Comparison of ENCODE assay signal across 18 cellular contexts in the genomic region with DNA sequence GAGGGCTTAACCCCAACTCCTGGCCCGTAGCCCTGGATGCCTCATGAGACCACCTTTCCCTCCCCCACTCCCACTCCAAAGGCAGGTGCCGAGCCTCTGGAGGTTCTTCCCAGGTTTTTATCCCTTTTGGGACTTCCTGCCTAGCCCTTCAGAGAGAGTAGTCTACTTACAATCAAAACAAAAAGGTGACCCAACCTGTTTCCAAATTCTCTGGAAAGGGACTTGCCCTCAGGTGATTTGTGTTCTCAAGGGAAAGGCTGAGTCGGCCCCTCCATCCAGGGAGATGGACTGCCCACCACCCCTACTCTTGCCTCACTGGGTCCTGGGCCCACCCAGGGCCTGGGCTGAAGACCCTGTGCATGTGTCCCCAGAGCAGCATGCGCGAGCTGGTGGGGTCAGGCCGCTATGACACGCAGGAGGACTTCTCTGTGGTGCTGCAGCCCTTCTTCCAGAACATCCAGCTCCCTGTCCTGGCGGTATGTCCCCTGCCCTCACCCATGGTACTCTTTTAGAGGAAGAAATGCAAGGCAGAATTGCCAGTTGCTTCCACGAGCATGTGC.
A peak's percentile ranks its signal among the peaks of the same experiment; 100 is the strongest.
DNase-seq lines count a peak whose midpoint lies in the region; ATAC-seq and TF ChIP-seq lines count a peak whose summit lies in the region.
"Had no signal": no experiment of that assay in that cellular context is flagged by ENCODE, and none has a peak within 500 bp of the region (broad histone marks: within the 10 kb centered on the region; RNA-seq: fewer than 3 reads in every experiment).

No MANE protein-coding gene starts in this region.

- H3K9me3 ChIP-seq in trophoblast cell (ENCODE audit: insufficient read depth, low read depth, low read length): peaks cover under 1% of the 10 kb centered on the region
- no peaks in the 10 kb centered on the region for H3K9me3 ChIP-seq in stomach
- no peaks in the 10 kb centered on the region for H3K9me3 ChIP-seq in ascending aorta
- no peaks in the 10 kb centered on the region for H3K9me3 ChIP-seq in MM.1S (replicated peaks; ENCODE audit: insufficient read depth, low read length)
- H3K9me3 ChIP-seq: BE2C had no signal

- TF ChIP-seq EP300 in stomach (IDR thresholded peaks at IDR 0.05): no peak

- H3K4ac ChIP-seq in trophoblast cell (ENCODE audit: low read depth, low read length): no peak overlapping the region

- no peaks in the 10 kb centered on the region for H3K9me2 ChIP-seq in MM.1S (replicated peaks; ENCODE audit: insufficient read depth, low read length)

- WGBS in trophoblast cell (ENCODE audit: extremely low coverage, insufficient coverage, insufficient read length): no CpG with 5 or more reads among the region's 9 CpGs
- 91 to 97% (median 95%) methylated on average over 9 of the region's 9 CpGs for whole genome bisulfite sequencing in stomach, 5 donors

- peak overlapping the region; percentile 92 for H4K91ac ChIP-seq in trophoblast cell (ENCODE audit: low read depth, low read length)

- peak overlapping the region; percentile 87 for H2BK120ac ChIP-seq in trophoblast cell (ENCODE audit: insufficient read depth, low read length, poor library complexity)

- no peak overlapping the region for H3K23ac ChIP-seq in trophoblast cell (ENCODE audit: low read length)

- peak overlapping the region; percentile 66 for H3K18ac ChIP-seq in trophoblast cell (ENCODE audit: low read length)

- H3K4me1 ChIP-seq in trophoblast cell (ENCODE audit: control insufficient read depth in 1 of 2, insufficient read depth in 2 of 2, low read length in 2 of 2): peaks cover 27 to 31% of the 10 kb centered on the region in 2 experiments
- peaks cover 6 to 56% (median 22%) of the 10 kb centered on the region in 4 donors for H3K4me1 ChIP-seq in stomach
- peaks cover 0 to 4% of the 10 kb centered on the region in 2 donors for H3K4me1 ChIP-seq in ascending aorta
- H3K4me1 ChIP-seq in MM.1S (ENCODE audit: low read length): no peaks in the 10 kb centered on the region
- H3K4me1 ChIP-seq: BE2C had no signal

- H3K27me3 ChIP-seq in HL-60 (ENCODE audit: insufficient read depth, poor library complexity, severe bottlenecking) (no peaks in the 10 kb centered on the region), trophoblast cell (ENCODE audit: insufficient read depth, low read length) (no peaks in the 10 kb centered on the region), stomach (no peaks in the 10 kb centered on the region), ascending aorta (no peaks in the 10 kb centered on the region), MM.1S (replicated peaks; ENCODE audit: insufficient read depth, low read length) (no peaks in the 10 kb centered on the region)
- H3K27me3 ChIP-seq: BE2C had no signal

- TF ChIP-seq CTCF in CD14-positive monocyte (IDR thresholded peaks at IDR 0.05) (no peak), HL-60 (IDR thresholded peaks at IDR 0.05; ENCODE audit: insufficient read depth, low read length) (no peak), chondrocyte (IDR thresholded peaks at IDR 0.05) (no peak), stomach (IDR thresholded peaks at IDR 0.05) (no peak), ascending aorta (IDR thresholded peaks at IDR 0.05) (no peak), MM.1S (IDR thresholded peaks at IDR 0.05; ENCODE audit: low read length) (no peak)

- intact Hi-C loops in CD14-positive monocyte (cut with micrococcal nuclease) (loop anchor here in 1 of 2 donors (5.0 kb wide), 1 partner anchor 37 kb away; no protein-coding TSS in a partner anchor), stomach (cut with DNase I; ENCODE audit: low total_unique reads) (no loop called here), ascending aorta (cut with DNase I) (no loop called here)

- peak overlapping the region; percentile 92 to 97 (median 96) for H3K27ac Mint-ChIP-seq in CD14-positive monocyte
- no peak overlapping the region for H3K27ac Mint-ChIP-seq in chondrocyte (ENCODE audit: unreplicated experiment)
- H3K27ac Mint-ChIP-seq: H9 had no signal

- no peak for ATAC-seq in HG03159 (IDR thresholded peaks at IDR 0.05; ENCODE audit: unreplicated experiment)

- H3K4me1 Mint-ChIP-seq in CD14-positive monocyte (peaks cover 68% of the 10 kb centered on the region), chondrocyte (ENCODE audit: low read depth) (peaks cover 32% of the 10 kb centered on the region)

- H2AFZ ChIP-seq in trophoblast cell (ENCODE audit: insufficient read depth, low read length, poor library complexity) (no peak overlapping the region), MM.1S (ENCODE audit: low read length) (no peak overlapping the region)
- H2AFZ ChIP-seq: GM23248 had no signal

- H4K12ac ChIP-seq in trophoblast cell (ENCODE audit: low read depth, low read length): no peak overlapping the region

- H3K36me3 Mint-ChIP-seq in CD14-positive monocyte (peaks cover 20 to 38% of the 10 kb centered on the region in 2 donors), chondrocyte (ENCODE audit: low read depth) (no peaks in the 10 kb centered on the region)
- H3K36me3 Mint-ChIP-seq: CD4-positive, alpha-beta memory T cell had no signal

- H3K27ac ChIP-seq in HL-60 (replicated peaks): peak overlapping the region; percentile 87
- H3K27ac ChIP-seq in trophoblast cell (ENCODE audit: low read depth, low read length): no peak overlapping the region
- H3K27ac ChIP-seq in stomach: peak overlapping the region in 1 of 5 donors; percentile 62
- H3K27ac ChIP-seq in ascending aorta: no peak overlapping the region
- no peak overlapping the region for H3K27ac ChIP-seq in MM.1S (ENCODE audit: low read length)
- H3K27ac ChIP-seq: GM23248 had no signal

- H3K4me3 Mint-ChIP-seq in CD14-positive monocyte (no peak overlapping the region), chondrocyte (ENCODE audit: unreplicated experiment) (no peak overlapping the region)
- H3K4me3 Mint-ChIP-seq: CD4-positive, alpha-beta memory T cell; H9 had no signal

- peak overlapping the region; percentile 25 for H4K8ac ChIP-seq in trophoblast cell (ENCODE audit: low read depth, low read length)

- H3K36me3 ChIP-seq in trophoblast cell (ENCODE audit: control insufficient read depth in 1 of 2, insufficient read depth in 2 of 2, low read length in 2 of 2) (no peaks in the 10 kb centered on the region), stomach (no peaks in the 10 kb centered on the region), ascending aorta (no peaks in the 10 kb centered on the region), MM.1S (replicated peaks; ENCODE audit: insufficient read depth, low read length) (no peaks in the 10 kb centered on the region)
- H3K36me3 ChIP-seq: BE2C had no signal

- H3K79me2 ChIP-seq in trophoblast cell (ENCODE audit: control insufficient read depth, insufficient read depth, low read length, poor library complexity) (peaks cover 8% of the 10 kb centered on the region), MM.1S (ENCODE audit: low read length) (no peaks in the 10 kb centered on the region)

- peaks cover 0 to 3% (median 0%) of the 10 kb centered on the region in 7 donors for H3K9me3 Mint-ChIP-seq in CD14-positive monocyte
- no peaks in the 10 kb centered on the region for H3K9me3 Mint-ChIP-seq in chondrocyte (ENCODE audit: low read depth)
- H3K9me3 Mint-ChIP-seq: CD4-positive, alpha-beta memory T cell; H9 had no signal

- H3K9ac ChIP-seq in trophoblast cell (ENCODE audit: low read length): no peak overlapping the region
- no peak overlapping the region for H3K9ac ChIP-seq in MM.1S (ENCODE audit: low read length)
- H3K9ac ChIP-seq: GM23248 had no signal

- H3K79me1 ChIP-seq in trophoblast cell (ENCODE audit: low read length): peaks cover 39% of the 10 kb centered on the region

- H3K14ac ChIP-seq in trophoblast cell (ENCODE audit: low read length): peak overlapping the region; percentile 28

- DNase-seq in CD14-positive monocyte (ENCODE audit: low spot score) (no peak), HL-60 (ENCODE audit: low read depth in 1 of 2, low spot score in 1 of 2) (no peak), chondrocyte (ENCODE audit: low spot score) (peak; percentile 60), trophoblast cell (peak; percentile 26 to 65), stomach (no peak), ascending aorta (ENCODE audit: low spot score in 2 of 2) (no peak), MM.1S (no peak)
- DNase-seq: BE2C; CD4-positive, alpha-beta memory T cell; DND-41; GM23248; H9; Karpas-422; NCI-H1694 treated with DMSO at 0.1 percent for 48 hours; NCI-H446; NCI-H526 treated with DMSO at 0.1 percent for 48 hours; OCI-M1 had no signal

- peak overlapping the region; percentile 93 for H2BK12ac ChIP-seq in trophoblast cell (ENCODE audit: low read length)

- H3F3A ChIP-seq in MM.1S (ENCODE audit: insufficient read depth, low read length): no peaks in the 10 kb centered on the region

- H3K4me2 ChIP-seq in trophoblast cell (ENCODE audit: low read length) (no peak overlapping the region), MM.1S (ENCODE audit: low read depth, low read length) (no peak overlapping the region)

- peaks cover 0 to 3% (median 2%) of the 10 kb centered on the region in 3 donors for H3K27me3 Mint-ChIP-seq in CD14-positive monocyte (ENCODE audit: low read depth in 3 of 3)
- H3K27me3 Mint-ChIP-seq in chondrocyte (ENCODE audit: low read depth): no peaks in the 10 kb centered on the region
- H3K27me3 Mint-ChIP-seq: CD4-positive, alpha-beta memory T cell had no signal

- H2BK5ac ChIP-seq in trophoblast cell (ENCODE audit: low read depth, low read length, poor library complexity): peak overlapping the region; percentile 37

- H2AK5ac ChIP-seq in trophoblast cell (ENCODE audit: low read length): peak overlapping the region; percentile 55

- no peak for TF ChIP-seq POLR2A in stomach (IDR thresholded peaks at IDR 0.05)

- H3K4me3 ChIP-seq in HL-60 (replicated peaks; ENCODE audit: insufficient read depth, low read length) (no peak overlapping the region), trophoblast cell (ENCODE audit: low read depth, low read length) (no peak overlapping the region), stomach (no peak overlapping the region), ascending aorta (no peak overlapping the region), MM.1S (ENCODE audit: low read length) (no peak overlapping the region)
- H3K4me3 ChIP-seq: GM23248 had no signal

- H4K20me1 ChIP-seq in MM.1S (ENCODE audit: insufficient read depth, low read length): no peaks in the 10 kb centered on the region

Comparison
In these comparisons a context has a peak if more than half of its experiments do, and no peak if none do; other contexts are left out.
1. DNase-seq: peak in chondrocyte (single experiment) and trophoblast cell (2 of 2); none in CD14-positive monocyte (single experiment), HL-60 (0 of 2), stomach (single experiment), ascending aorta (0 of 2) and MM.1S (single experiment).